ENCODE assay signal across 8 cellular contexts in the genomic region with DNA sequence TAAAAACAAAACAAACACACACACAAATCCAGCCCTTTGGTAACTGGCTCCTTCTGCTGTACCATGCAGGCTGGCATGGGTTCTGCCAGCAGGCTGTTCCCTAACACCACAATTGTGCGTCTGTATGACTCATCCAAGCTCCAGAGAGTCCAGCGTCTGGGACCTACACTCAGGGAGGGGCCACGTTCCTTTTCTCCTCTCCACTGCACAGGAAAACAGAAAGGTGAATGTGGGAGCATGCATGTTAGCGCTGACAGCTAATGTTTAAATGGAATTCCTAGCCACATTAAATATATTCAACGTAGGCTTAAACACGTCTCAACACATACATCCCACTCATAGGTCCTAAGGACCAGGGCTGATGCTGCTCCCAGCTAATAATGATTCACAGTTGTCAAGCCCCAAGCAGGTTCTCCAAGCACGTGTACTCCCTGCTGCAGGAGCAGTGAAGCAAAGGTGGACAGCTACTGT. TPM values are rescaled to one million over a fixed set of nuclear protein-coding genes. Genes with fewer than 3 reads are reported as not detected.
DNase-seq lines count a peak whose midpoint lies in the region; ATAC-seq and TF ChIP-seq lines count a peak whose summit lies in the region.

No MANE protein-coding gene starts in this region.

- CTCF ChIA-PET in A673 (lab: Charles Lee), result no interaction called here

- H3K36me3 ChIP-seq in A673 (ENCODE audit: insufficient read depth, low read length, poor library complexity, severe bottlenecking), result no peaks in the 10 kb centered on the region
- peaks cover 11% of the 10 kb centered on the region for H3K36me3 ChIP-seq in left ventricle myocardium inferior

- H3K4me3 ChIP-seq in A673 (ENCODE audit: low read depth, low read length, poor library complexity, severe bottlenecking) (no peak overlapping the region), HL-60 (replicated peaks; ENCODE audit: insufficient read depth, low read length) (no peak overlapping the region), left ventricle myocardium inferior (no peak overlapping the region)

- intact Hi-C loops in A673 (cut with micrococcal nuclease; ENCODE audit: unreplicated experiment) (no loop called here), left ventricle myocardium inferior (cut with micrococcal nuclease) (no loop called here)

- H3K27me3 ChIP-seq in A673 (replicated peaks; ENCODE audit: insufficient read depth, low read depth, low read length, poor library complexity), result no peaks in the 10 kb centered on the region
- no peaks in the 10 kb centered on the region for H3K27me3 ChIP-seq in HL-60 (ENCODE audit: insufficient read depth, poor library complexity, severe bottlenecking)
- no peaks in the 10 kb centered on the region for H3K27me3 ChIP-seq in left ventricle myocardium inferior (ENCODE audit: low read depth)

- H3K27ac ChIP-seq in A673 (ENCODE audit: low read depth, low read length, poor library complexity, severe bottlenecking) (no peak overlapping the region), HL-60 (replicated peaks) (no peak overlapping the region), left ventricle myocardium inferior (replicated peaks) (peak overlapping the region; percentile 94)

- H3K9me3 ChIP-seq in A673 (ENCODE audit: low read depth, low read length, poor library complexity, severe bottlenecking), result no peaks in the 10 kb centered on the region
- no peaks in the 10 kb centered on the region for H3K9me3 ChIP-seq in left ventricle myocardium inferior (replicated peaks)

- 0 out of 2 replicates have a peak, but pooled peaks have one; percentile 33 for TF ChIP-seq CTCF in A673 (conservative IDR thresholded peaks at IDR 0.05; ENCODE audit: low read depth, low read length)
- peak; percentile 18 for TF ChIP-seq CTCF in HL-60 (IDR thresholded peaks at IDR 0.05; ENCODE audit: insufficient read depth, low read length)
- peak; percentile 68 for TF ChIP-seq CTCF in left ventricle myocardium inferior (IDR thresholded peaks at IDR 0.05; ENCODE audit: borderline replicate concordance)

- POLR2A ChIA-PET in A673 (lab: Charles Lee; ENCODE audit: low non-redundant PET), result no interaction called here

- BruUV-seq in A673 (replicated peaks; lab: Mats Ljungman, UMichigan), result no TSS peak

- no peak for ATAC-seq in HG03196 (IDR thresholded peaks at IDR 0.05; ENCODE audit: unreplicated experiment)
- ATAC-seq in GM21515 (IDR thresholded peaks at IDR 0.05; ENCODE audit: unreplicated experiment), result no peak

- H3K4me1 ChIP-seq in A673 (ENCODE audit: insufficient read depth, low read length, poor library complexity, severe bottlenecking) (peaks cover 12% of the 10 kb centered on the region), left ventricle myocardium inferior (peaks cover 63% of the 10 kb centered on the region)

- DNase-seq in A673 (ENCODE audit: low spot score) (peak; percentile 35), HL-60 (ENCODE audit: low read depth in 1 of 2, low spot score in 1 of 2) (peak in 1 of 2 experiments; percentile 21), amniotic epithelial cell (ENCODE audit: low read depth) (peak; percentile 76), left ventricle myocardium inferior (peak; percentile 61), smooth muscle cell of the brain vasculature (ENCODE audit: low read depth, low spot score) (peak; percentile 43), NCI-H2107 treated with DMSO at 0.1 percent for 48 hours (lab: John Stamatoyannopoulos, UW; ENCODE audit: unreplicated experiment) (no peak)

RNA-seq across cellular contexts. Expression of a gene that starts 20.7 kb away (rescaled TPM):
- total RNA-seq in A673 (2021) (16.4 and 16.9 TPM in 2 replicates), left ventricle myocardium inferior (110 TPM)

Comparison
In these comparisons a context has a peak if more than half of its experiments do, and no peak if none do; other contexts are left out.
1. CTCF ChIP-seq: peak in every context shown above with its lines; median percentile 68 in left ventricle myocardium inferior; 33 in A673; 18 in HL-60.